Comparison of ENCODE assay signal across 2 cellular contexts in the genomic region with DNA sequence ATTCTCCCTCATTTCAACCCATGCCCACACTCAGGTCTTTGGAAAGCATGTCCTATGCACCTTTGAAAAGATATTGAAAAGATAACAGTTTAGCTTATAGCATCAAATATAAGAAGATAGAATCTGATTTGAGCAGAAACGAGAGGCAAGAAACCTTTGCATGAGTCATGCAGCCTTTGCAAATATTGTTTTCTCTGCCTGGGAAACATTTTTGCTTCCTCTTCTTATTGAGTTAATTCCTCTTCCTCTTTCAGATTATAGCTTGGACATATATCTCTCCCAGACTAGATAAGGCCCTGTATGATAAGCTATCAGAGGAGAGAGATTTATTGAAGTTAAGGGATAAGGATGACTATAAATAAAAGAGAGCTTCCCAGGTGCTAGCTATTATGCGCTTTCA.
TF ChIP-seq lines count a peak whose summit lies in the region.

No MANE protein-coding gene starts in this region.

TF ChIP-seq in K562, 482 proteins besides CTCF, POLR2A, EP300 and RAD21:
- TF ChIP-seq FOSL1 (tag; conservative IDR thresholded peaks at IDR 0.05) = 0 out of 2 replicates have a peak, but pooled peaks have one; percentile 19
- no peak for TF ChIP-seq ESRRA (IDR thresholded peaks at IDR 0.05; ENCODE audit: borderline replicate concordance, low read depth)
- TF ChIP-seq KDM5B (IDR thresholded peaks at IDR 0.05; ENCODE audit: insufficient replicate concordance, low read depth, low read length) = no peak
- peak; percentile 76 for TF ChIP-seq ZNF766 (CRISPR knock-in tag; conservative IDR thresholded peaks at IDR 0.05)

TF ChIP-seq in neural cell, 6 proteins besides CTCF, POLR2A, EP300 and RAD21:
- TF ChIP-seq EZH2 (IDR thresholded peaks at IDR 0.05; ENCODE audit: borderline replicate concordance, insufficient read depth, low read length, poor library complexity, severe bottlenecking) (no peak), MXI1 (conservative IDR thresholded peaks at IDR 0.05; ENCODE audit: poor library complexity, severe bottlenecking) (no peak)
